ENCODE assay signal across 11 cellular contexts in genomic region chr10:13658864-13659685, GRCh38.
DNase-seq lines count a peak whose midpoint lies in the region; ATAC-seq and TF ChIP-seq lines count a peak whose summit lies in the region.
"Had no signal": no experiment of that assay in that cellular context is flagged by ENCODE, and none has a peak within 500 bp of the region (broad histone marks: within the 10 kb centered on the region; RNA-seq: fewer than 3 reads in every experiment).

No MANE protein-coding gene starts in this region.

- TF ChIP-seq CTCF in choroid plexus epithelial cell (conservative IDR thresholded peaks at IDR 0.05; ENCODE audit: low read depth, low read length) (no peak), left lung (IDR thresholded peaks at IDR 0.05) (no peak), tibial artery (IDR thresholded peaks at IDR 0.05) (no peak), WERI-Rb-1 (IDR thresholded peaks at IDR 0.05; ENCODE audit: low read depth, low read length) (no peak)

- H3K4me1 ChIP-seq in left lung: peaks cover 4 to 20% of the 10 kb centered on the region in 2 donors
- H3K4me1 ChIP-seq in tibial artery: peaks cover 0 to 12% (median 0%) of the 10 kb centered on the region in 4 donors

- H3K27me3 ChIP-seq in left lung (no peaks in the 10 kb centered on the region), tibial artery (no peaks in the 10 kb centered on the region), WERI-Rb-1 (ENCODE audit: insufficient read depth, low read depth, severe bottlenecking) (no peaks in the 10 kb centered on the region)

- H3K36me3 ChIP-seq in left lung: peaks cover 0 to 50% of the 10 kb centered on the region in 2 donors
- H3K36me3 ChIP-seq in tibial artery: peaks cover 26 to 74% (median 42%) of the 10 kb centered on the region in 3 donors
- no peaks in the 10 kb centered on the region for H3K36me3 ChIP-seq in WERI-Rb-1

- H3K27ac ChIP-seq in left lung: peak overlapping the region; percentile 62 to 64
- peak overlapping the region in 1 of 2 donors; percentile 45 for H3K27ac ChIP-seq in tibial artery
- H3K27ac ChIP-seq in WERI-Rb-1: no peak overlapping the region
- H3K27ac ChIP-seq: VCaP had no signal

- H3K4me3 ChIP-seq in choroid plexus epithelial cell (ENCODE audit: low read depth, low read length): no peak overlapping the region
- no peak overlapping the region for H3K4me3 ChIP-seq in left lung
- H3K4me3 ChIP-seq in tibial artery: no peak overlapping the region
- H3K4me3 ChIP-seq in WERI-Rb-1 (ENCODE audit: low read depth, low read length): no peak overlapping the region

- H3K27me3 Mint-ChIP-seq in activated T-cell treated with anti-CD3 and anti-CD28 coated beads, Interleukin-2, amount 50 U/mL, for 72 hours (ENCODE audit: low read depth): no peaks in the 10 kb centered on the region
- H3K27me3 Mint-ChIP-seq: activated naive CD4-positive, alpha-beta T cell treated with anti-CD3 and anti-CD28 coated beads, Interleukin-2, amount 50 U/mL, for 24 hours had no signal

- intact Hi-C loops in left lung (cut with DNase I) (no loop called here), tibial artery (cut with DNase I; ENCODE audit: low total_unique reads) (no loop called here)

- H3K9me3 ChIP-seq in left lung (no peaks in the 10 kb centered on the region), tibial artery (no peaks in the 10 kb centered on the region), WERI-Rb-1 (ENCODE audit: severe bottlenecking) (no peaks in the 10 kb centered on the region)

- H3K4me1 Mint-ChIP-seq in activated T-cell treated with anti-CD3 and anti-CD28 coated beads, Interleukin-2, amount 50 U/mL, for 72 hours (ENCODE audit: low read depth): peaks cover 19% of the 10 kb centered on the region

- H3K9me3 Mint-ChIP-seq in activated T-cell treated with anti-CD3 and anti-CD28 coated beads, Interleukin-2, amount 50 U/mL, for 72 hours: no peaks in the 10 kb centered on the region
- H3K9me3 Mint-ChIP-seq: activated naive CD4-positive, alpha-beta T cell treated with anti-CD3 and anti-CD28 coated beads, Interleukin-2, amount 50 U/mL, for 24 hours had no signal

- no peak overlapping the region for H3K27ac Mint-ChIP-seq in activated T-cell treated with anti-CD3 and anti-CD28 coated beads, Interleukin-2, amount 50 U/mL, for 72 hours
- H3K27ac Mint-ChIP-seq: activated naive CD4-positive, alpha-beta T cell treated with anti-CD3 and anti-CD28 coated beads, Interleukin-2, amount 50 U/mL, for 24 hours had no signal

- no peaks in the 10 kb centered on the region for H3K36me3 Mint-ChIP-seq in activated T-cell treated with anti-CD3 and anti-CD28 coated beads, Interleukin-2, amount 50 U/mL, for 72 hours (ENCODE audit: insufficient read depth in 2 of 2)
- H3K36me3 Mint-ChIP-seq: activated naive CD4-positive, alpha-beta T cell treated with anti-CD3 and anti-CD28 coated beads, Interleukin-2, amount 50 U/mL, for 24 hours had no signal

- ATAC-seq in activated T-cell treated with anti-CD3 and anti-CD28 coated beads, Interleukin-2, amount 50 U/mL, for 72 hours (replicated peaks in 1 of 2): no peak
- ATAC-seq in left lung: peak; percentile 38
- no peak for ATAC-seq in HG02973 (IDR thresholded peaks at IDR 0.05; ENCODE audit: unreplicated experiment)
- ATAC-seq: PC-3 had no signal

- H3K4me3 Mint-ChIP-seq in activated T-cell treated with anti-CD3 and anti-CD28 coated beads, Interleukin-2, amount 50 U/mL, for 72 hours: no peak overlapping the region
- H3K4me3 Mint-ChIP-seq: activated naive CD4-positive, alpha-beta T cell treated with anti-CD3 and anti-CD28 coated beads, Interleukin-2, amount 50 U/mL, for 24 hours had no signal

- peak; percentile 35 to 45 for DNase-seq in activated T-cell treated with anti-CD3 and anti-CD28 coated beads, Interleukin-2, amount 50 U/mL, for 48 hours
- no peak for DNase-seq in activated T-cell treated with anti-CD3 and anti-CD28 coated beads, Interleukin-2, amount 50 U/mL, for 72 hours
- DNase-seq in choroid plexus epithelial cell (ENCODE audit: low read depth) (peak; percentile 26), left lung (peak; percentile 54 to 87), tibial artery (peak; percentile 43 to 75), NCI-H2227 (lab: John Stamatoyannopoulos, UW; ENCODE audit: unreplicated experiment) (no peak), WERI-Rb-1 (no peak)

Comparison
In these comparisons a context has a peak if more than half of its experiments do, and no peak if none do; other contexts are left out.
1. DNase-seq: peak in activated T-cell treated with anti-CD3 and anti-CD28 coated beads, Interleukin-2, amount 50 U/mL, for 48 hours (2 of 2), choroid plexus epithelial cell (single experiment), left lung (2 of 2) and tibial artery (2 of 2); none in activated T-cell treated with anti-CD3 and anti-CD28 coated beads, Interleukin-2, amount 50 U/mL, for 72 hours (0 of 2), NCI-H2227 (single experiment) and WERI-Rb-1 (single experiment).